ENCODE assay signal across 8 cellular contexts in the genomic region with DNA sequence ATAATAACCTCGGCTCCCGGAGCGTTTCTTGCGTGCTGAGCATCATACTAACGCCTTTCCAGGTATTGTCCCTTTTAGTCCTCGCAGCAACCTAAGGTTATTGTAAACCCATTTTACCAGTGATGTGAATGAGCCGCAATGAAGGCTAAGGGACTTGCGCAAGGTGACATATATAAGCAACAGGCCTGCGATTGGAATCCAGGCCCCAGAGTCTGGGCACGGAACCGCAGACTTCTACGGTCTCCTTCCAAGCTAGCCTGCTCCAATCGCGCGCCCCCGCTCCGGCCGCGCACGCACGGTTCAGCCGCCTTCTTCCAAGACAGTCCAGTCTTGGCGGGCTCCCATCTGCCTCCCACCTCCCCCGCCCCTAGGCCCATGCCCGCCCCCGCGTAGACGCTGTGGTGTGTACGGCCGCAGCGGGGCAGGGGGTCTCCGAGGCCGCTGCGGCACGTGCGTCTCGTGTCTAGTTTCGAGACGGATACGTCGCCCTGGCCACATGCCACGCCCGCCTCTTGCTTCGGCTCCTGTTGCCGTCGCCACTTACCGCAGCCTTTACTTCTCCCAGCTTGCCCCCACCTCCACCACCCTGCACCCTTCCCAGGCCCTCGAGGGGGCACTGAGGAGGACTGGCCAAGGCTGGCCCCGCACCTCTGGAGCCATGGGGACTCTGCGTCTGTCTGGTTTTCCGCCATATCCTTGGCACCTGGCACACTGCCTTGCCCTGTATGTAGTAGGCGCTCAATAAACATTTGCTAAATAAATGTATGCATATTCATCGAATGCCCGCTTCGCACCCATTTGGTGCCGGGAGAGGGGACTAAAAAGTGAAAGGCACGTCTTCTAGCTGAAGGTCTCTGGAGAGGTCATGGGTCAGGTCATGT. TPM values are rescaled to one million over a fixed set of nuclear protein-coding genes. Genes with fewer than 3 reads are reported as not detected.
DNase-seq lines count a peak whose midpoint lies in the region; FAIRE-seq and TF ChIP-seq lines count a peak whose summit lies in the region.

No MANE protein-coding gene starts in this region.

- no peaks in the 10 kb centered on the region for H3K9me1 ChIP-seq in endothelial cell of umbilical vein (replicated peaks; ENCODE audit: control insufficient read depth, extremely low read depth, insufficient read depth, low read length)

- 14% methylated on average over 57 of the region's 57 CpGs for WGBS in urinary bladder

- intact Hi-C loops in endothelial cell of umbilical vein (cut with micrococcal nuclease) = loop anchor here (1.0 to 5.0 kb wide), 2 partner anchors 8 to 219 kb away; no protein-coding TSS in a partner anchor

- TF ChIP-seq POLR2A in endothelial cell of umbilical vein (IDR thresholded peaks at IDR 0.05; ENCODE audit: low read depth, low read length) = no peak

- no peak for TF ChIP-seq CTCF in BE2C (IDR thresholded peaks at IDR 0.05; ENCODE audit: low read depth, low read length)
- no peak for TF ChIP-seq CTCF in WI38 (IDR thresholded peaks at IDR 0.05; ENCODE audit: low read depth, low read length)
- no peak for TF ChIP-seq CTCF in endothelial cell of umbilical vein (IDR thresholded peaks at IDR 0.05; ENCODE audit: extremely low read depth in 1 of 2, insufficient read depth in 1 of 2, low read depth in 1 of 2, low read length in 2 of 2)

- no TSS peak for BruUV-seq in endothelial cell of umbilical vein (replicated peaks; lab: Mats Ljungman, UMichigan)

- POLR2A ChIA-PET in endothelial cell of umbilical vein (lab: Charles Lee) = interaction anchor here (1.3 to 2.4 kb wide), 2 partner anchors 86 to 153 kb away, joined by 4 to 7 read pairs; a partner anchor contains a TSS

- no peaks in the 10 kb centered on the region for H3K27me3 ChIP-seq in BE2C
- H3K27me3 ChIP-seq in HAP-1 (ENCODE audit: low read depth) = no peaks in the 10 kb centered on the region
- H3K27me3 ChIP-seq in endothelial cell of umbilical vein (ENCODE audit: control insufficient read depth in 2 of 2, insufficient read depth in 2 of 2, low read length in 2 of 2) = no peaks in the 10 kb centered on the region
- peaks cover 6% of the 10 kb centered on the region for H3K27me3 ChIP-seq in mucosa of stomach (ENCODE audit: control insufficient read depth, insufficient read depth, low read length)

- DNase-seq in BE2C = peak; percentile 23
- no peak for DNase-seq in HAP-1 (ENCODE audit: low spot score in 2 of 2)
- peak; percentile 15 for DNase-seq in endothelial cell of umbilical vein (ENCODE audit: low read depth, low spot score)
- no peak for DNase-seq in NCI-H187 (lab: John Stamatoyannopoulos, UW)
- DNase-seq in COLO829 (ENCODE audit: low spot score) = no peak

- H2AFZ ChIP-seq in endothelial cell of umbilical vein (ENCODE audit: low read depth, low read length) = peak overlapping the region; percentile 85

- dilution Hi-C loops in endothelial cell of umbilical vein (cut with MboI; ENCODE audit: extremely low pct_ligation_motif_present, low sequenced_read_pairs) = no loop called here

- H4K20me1 ChIP-seq in endothelial cell of umbilical vein (replicated peaks; ENCODE audit: control insufficient read depth, extremely low read depth, insufficient read depth, low read length) = no peaks in the 10 kb centered on the region

- H3K27ac ChIP-seq in endothelial cell of umbilical vein (ENCODE audit: insufficient read depth, low read depth, low read length) = peak overlapping the region; percentile 29
- H3K27ac ChIP-seq in urinary bladder (ENCODE audit: low read depth) = peak overlapping the region; percentile 11

- in situ Hi-C loops in HAP-1 (cut with MboI; ENCODE audit: low sequenced_read_pairs) = loop anchor here (10.0 kb wide), 1 partner anchor 153 kb away; no protein-coding TSS in a partner anchor

- H3K9ac ChIP-seq in endothelial cell of umbilical vein (replicated peaks; ENCODE audit: extremely low read depth, insufficient read depth, low read length) = peak overlapping the region; percentile 62
- H3K9ac ChIP-seq in mucosa of stomach (ENCODE audit: low read length) = peak overlapping the region; percentile 53

- peak overlapping the region; percentile 71 for H3K4me3 ChIP-seq in BE2C (ENCODE audit: low read depth, low read length)
- peak overlapping the region; percentile 14; the same call in 1 of the 2 replicates for H3K4me3 ChIP-seq in HAP-1
- H3K4me3 ChIP-seq in WI38 (ENCODE audit: low read depth, low read length) = peak overlapping the region; percentile 63
- peak overlapping the region; percentile 40 to 63 (median 56) for H3K4me3 ChIP-seq in endothelial cell of umbilical vein (replicated peaks in 1 of 3; ENCODE audit: insufficient read depth in 1 of 3, low read depth in 1 of 3, low read length in 3 of 3)
- peak overlapping the region; percentile 63 for H3K4me3 ChIP-seq in mucosa of stomach (ENCODE audit: low read length)
- H3K4me3 ChIP-seq in urinary bladder (ENCODE audit: low read depth, low read length) = peak overlapping the region; percentile 93

- H3K9me3 ChIP-seq in BE2C (no peaks in the 10 kb centered on the region), HAP-1 (no peaks in the 10 kb centered on the region), endothelial cell of umbilical vein (replicated peaks; ENCODE audit: control insufficient read depth, insufficient read depth, low read length) (no peaks in the 10 kb centered on the region), mucosa of stomach (ENCODE audit: control insufficient read depth, low read length) (no peaks in the 10 kb centered on the region)

- peak overlapping the region; percentile 84 for H3K4me2 ChIP-seq in endothelial cell of umbilical vein (ENCODE audit: insufficient read depth, low read length)

- peak; percentile 75 for FAIRE-seq in endothelial cell of umbilical vein (lab: Jason Lieb, UNC)

- no peaks in the 10 kb centered on the region for H3K36me3 ChIP-seq in BE2C
- no peaks in the 10 kb centered on the region for H3K36me3 ChIP-seq in HAP-1 (replicated peaks)
- H3K36me3 ChIP-seq in endothelial cell of umbilical vein (ENCODE audit: control insufficient read depth in 2 of 2, extremely low read depth in 1 of 2, insufficient read depth in 2 of 2, low read length in 2 of 2) = no peaks in the 10 kb centered on the region
- no peaks in the 10 kb centered on the region for H3K36me3 ChIP-seq in mucosa of stomach (ENCODE audit: control insufficient read depth, insufficient read depth, low read length)
- no peaks in the 10 kb centered on the region for H3K36me3 ChIP-seq in urinary bladder (ENCODE audit: insufficient read depth)

- H3K79me2 ChIP-seq in endothelial cell of umbilical vein (ENCODE audit: control insufficient read depth, insufficient read depth, low read length) = peaks cover 26% of the 10 kb centered on the region

- CTCF ChIA-PET in endothelial cell of umbilical vein (lab: Charles Lee) = interaction anchor here (0.7 to 5.4 kb wide), 11 partner anchors 8 to 131 kb away, joined by 3 to 60 read pairs (median 7); a partner anchor contains a TSS

- H3K4me1 ChIP-seq in BE2C (no peaks in the 10 kb centered on the region; the same call in 1 of the 2 replicates), HAP-1 (peaks cover 11% of the 10 kb centered on the region), endothelial cell of umbilical vein (ENCODE audit: control insufficient read depth, extremely low read depth, insufficient read depth, low read length) (peaks cover 23% of the 10 kb centered on the region), mucosa of stomach (ENCODE audit: control insufficient read depth, insufficient read depth, low read length) (peaks cover 26% of the 10 kb centered on the region), urinary bladder (ENCODE audit: insufficient read depth) (no peaks in the 10 kb centered on the region)

TF ChIP-seq in endothelial cell of umbilical vein, 7 proteins besides CTCF, POLR2A, EP300 and RAD21:
- TF ChIP-seq, protein P1, sequence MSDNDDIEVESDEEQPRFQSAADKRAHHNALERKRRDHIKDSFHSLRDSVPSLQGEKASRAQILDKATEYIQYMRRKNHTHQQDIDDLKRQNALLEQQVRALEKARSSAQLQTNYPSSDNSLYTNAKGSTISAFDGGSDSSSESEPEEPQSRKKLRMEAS (IDR thresholded peaks at IDR 0.05; ENCODE audit: insufficient read depth, insufficient read length) = peak; percentile 45
- no peak for TF ChIP-seq FOS (IDR thresholded peaks at IDR 0.05; ENCODE audit: borderline replicate concordance, insufficient read depth, low read length)
- no peak for TF ChIP-seq EZH2 (IDR thresholded peaks at IDR 0.05; ENCODE audit: borderline replicate concordance, low read depth, low read length, severe bottlenecking)

RNA-seq across cellular contexts. Expression of a gene that starts 0.9 kb away (rescaled TPM):
- 14.1 TPM for polyA plus RNA-seq in BE2C (2012; ENCODE audit: insufficient read depth, insufficient read length, low read depth)
- total RNA-seq in endothelial cell of umbilical vein (24.1 and 26.3 TPM in 2 replicates), urinary bladder (13.7 TPM)
- polyA plus RNA-seq in endothelial cell of umbilical vein (10.8 and 12.1 TPM in 2 replicates), urinary bladder (9.8 TPM)
- 9.3 and 11.7 TPM in 2 replicates for polyA plus RNA-seq in endothelial cell of umbilical vein (2011; cell fraction: cytosol; rRNA removed)
- 22.4 and 23.3 TPM in 2 replicates for polyA plus RNA-seq in endothelial cell of umbilical vein (2011; cell fraction: nucleus; rRNA removed)
- 3.4 and 4.5 TPM in 2 replicates for polyA plus RNA-seq in endothelial cell of umbilical vein (2012)
- polyA minus RNA-seq in endothelial cell of umbilical vein = 39.3 and 39.6 TPM in 2 replicates
- 8.0 TPM for polyA minus RNA-seq in endothelial cell of umbilical vein (2011; cell fraction: cytosol; rRNA and poly(A)+ RNA removed)
- polyA minus RNA-seq in endothelial cell of umbilical vein (2011; cell fraction: nucleus; rRNA and poly(A)+ RNA removed) = 47.0 and 49.5 TPM in 2 replicates

Comparison
In these comparisons a context has a peak if more than half of its experiments do, and no peak if none do; other contexts are left out.
1. DNase-seq: peak in BE2C (single experiment) and endothelial cell of umbilical vein (single experiment); none in HAP-1 (0 of 2), NCI-H187 (0 of 2) and COLO829 (single experiment).
2. H3K4me3 ChIP-seq: peak in every context shown above with its lines; median percentile 93 in urinary bladder; 71 in BE2C; 63 in WI38; 63 in mucosa of stomach; 56 in endothelial cell of umbilical vein; 14 in HAP-1.